In genomic region chr11:104731890-104732289, GRCh38 we compare ENCODE assay signal across 19 cellular contexts.
DNase-seq lines count a peak whose midpoint lies in the region; ATAC-seq and TF ChIP-seq lines count a peak whose summit lies in the region.
"Had no signal": no experiment of that assay in that cellular context is flagged by ENCODE, and none has a peak within 500 bp of the region (broad histone marks: within the 10 kb centered on the region; RNA-seq: fewer than 3 reads in every experiment).

No MANE protein-coding gene starts in this region.

- CTCF ChIA-PET in activated naive CD4-positive, alpha-beta T cell treated with anti-CD3 and anti-CD28 coated beads, Interleukin-2, amount 10 ng/mL, durations not matched to agents 7 days and 5 days (lab: Charles Lee): no interaction called here

- no peaks in the 10 kb centered on the region for H3K27me3 Mint-ChIP-seq in activated naive CD4-positive, alpha-beta T cell treated with anti-CD3 and anti-CD28 coated beads, Interleukin-2, amount 10 ng/mL, durations not matched to agents 7 days and 5 days
- no peaks in the 10 kb centered on the region for H3K27me3 Mint-ChIP-seq in activated T-helper 1 cell treated with anti-CD3 and anti-CD28 coated beads, Interleukin-12 subunit alpha, Interleukin-12 subunit beta, Interleukin-2, Interleukin-4 antibody, amounts not matched to agents 30 ng/mL and 10 ng/mL and 1 ng/mL, durations not matched to agents 14 hours and 24 hours and 36 hours (ENCODE audit: insufficient read depth)
- H3K27me3 Mint-ChIP-seq in stimulated activated naive CD8-positive, alpha-beta T cell treated with anti-CD3 and anti-CD28 coated beads, Interleukin-15, amount 100 ng/mL, for 72 hours: no peaks in the 10 kb centered on the region
- H3K27me3 Mint-ChIP-seq: B cell; CD4-positive, alpha-beta memory T cell had no signal

- H3K9me3 Mint-ChIP-seq in activated naive CD4-positive, alpha-beta T cell treated with anti-CD3 and anti-CD28 coated beads, Interleukin-2, amount 10 ng/mL, durations not matched to agents 7 days and 5 days: peaks cover 1% of the 10 kb centered on the region
- H3K9me3 Mint-ChIP-seq in activated T-helper 1 cell treated with anti-CD3 and anti-CD28 coated beads, Interleukin-12 subunit alpha, Interleukin-12 subunit beta, Interleukin-2, Interleukin-4 antibody, amounts not matched to agents 30 ng/mL and 10 ng/mL and 1 ng/mL, durations not matched to agents 14 hours and 24 hours and 36 hours: peaks cover 9% of the 10 kb centered on the region
- H3K9me3 Mint-ChIP-seq in stimulated activated naive CD8-positive, alpha-beta T cell treated with anti-CD3 and anti-CD28 coated beads, Interleukin-15, amount 100 ng/mL, for 72 hours: no peaks in the 10 kb centered on the region
- H3K9me3 Mint-ChIP-seq: CD4-positive, alpha-beta memory T cell; H9 had no signal

- no peak for TF ChIP-seq EP300 in esophagus muscularis mucosa (IDR thresholded peaks at IDR 0.05)

- H3K4me2 ChIP-seq in Loucy (ENCODE audit: low read depth, low read length, poor library complexity, severe bottlenecking): no peak overlapping the region

- H3K9me3 ChIP-seq in Loucy (ENCODE audit: insufficient read depth, low read depth, low read length) (no peaks in the 10 kb centered on the region), esophagus muscularis mucosa (no peaks in the 10 kb centered on the region)

- H3K9me2 ChIP-seq in Loucy (replicated peaks; ENCODE audit: low read depth, low read length): no peaks in the 10 kb centered on the region

- H3K4me3 Mint-ChIP-seq in activated naive CD4-positive, alpha-beta T cell treated with anti-CD3 and anti-CD28 coated beads, Interleukin-2, amount 10 ng/mL, durations not matched to agents 7 days and 5 days: no peak overlapping the region
- no peak overlapping the region for H3K4me3 Mint-ChIP-seq in activated T-helper 1 cell treated with anti-CD3 and anti-CD28 coated beads, Interleukin-12 subunit alpha, Interleukin-12 subunit beta, Interleukin-2, Interleukin-4 antibody, amounts not matched to agents 30 ng/mL and 10 ng/mL and 1 ng/mL, durations not matched to agents 14 hours and 24 hours and 36 hours
- no peak overlapping the region for H3K4me3 Mint-ChIP-seq in stimulated activated naive CD8-positive, alpha-beta T cell treated with anti-CD3 and anti-CD28 coated beads, Interleukin-15, amount 100 ng/mL, for 72 hours
- H3K4me3 Mint-ChIP-seq: B cell; CD4-positive, alpha-beta memory T cell; H9 had no signal

- H3K4me1 Mint-ChIP-seq in activated naive CD4-positive, alpha-beta T cell treated with anti-CD3 and anti-CD28 coated beads, Interleukin-2, amount 10 ng/mL, durations not matched to agents 7 days and 5 days: peaks cover 17% of the 10 kb centered on the region
- peaks cover 25% of the 10 kb centered on the region for H3K4me1 Mint-ChIP-seq in activated T-helper 1 cell treated with anti-CD3 and anti-CD28 coated beads, Interleukin-12 subunit alpha, Interleukin-12 subunit beta, Interleukin-2, Interleukin-4 antibody, amounts not matched to agents 30 ng/mL and 10 ng/mL and 1 ng/mL, durations not matched to agents 14 hours and 24 hours and 36 hours (ENCODE audit: low read depth)
- peaks cover 6% of the 10 kb centered on the region for H3K4me1 Mint-ChIP-seq in stimulated activated naive CD8-positive, alpha-beta T cell treated with anti-CD3 and anti-CD28 coated beads, Interleukin-15, amount 100 ng/mL, for 72 hours

- H3K4me1 ChIP-seq in Loucy (ENCODE audit: insufficient read depth, low read length, poor library complexity, severe bottlenecking) (peaks cover 13% of the 10 kb centered on the region), esophagus muscularis mucosa (no peaks in the 10 kb centered on the region)

- H3K27ac Mint-ChIP-seq in activated naive CD4-positive, alpha-beta T cell treated with anti-CD3 and anti-CD28 coated beads, Interleukin-2, amount 10 ng/mL, durations not matched to agents 7 days and 5 days: no peak overlapping the region
- peak overlapping the region; percentile 50 for H3K27ac Mint-ChIP-seq in activated T-helper 1 cell treated with anti-CD3 and anti-CD28 coated beads, Interleukin-12 subunit alpha, Interleukin-12 subunit beta, Interleukin-2, Interleukin-4 antibody, amounts not matched to agents 30 ng/mL and 10 ng/mL and 1 ng/mL, durations not matched to agents 14 hours and 24 hours and 36 hours
- no peak overlapping the region for H3K27ac Mint-ChIP-seq in stimulated activated naive CD8-positive, alpha-beta T cell treated with anti-CD3 and anti-CD28 coated beads, Interleukin-15, amount 100 ng/mL, for 72 hours
- H3K27ac Mint-ChIP-seq: B cell; CD4-positive, alpha-beta memory T cell; H9 had no signal

- TF ChIP-seq CTCF in Loucy (conservative IDR thresholded peaks at IDR 0.05; ENCODE audit: low read length) (no peak), esophagus muscularis mucosa (IDR thresholded peaks at IDR 0.05) (no peak)

- 95% methylated on average over 1 of the region's 1 CpG for WGBS in esophagus muscularis mucosa

- H3K27ac ChIP-seq in esophagus muscularis mucosa (replicated peaks in 1 of 4): no peak overlapping the region
- H3K27ac ChIP-seq: RWPE1 had no signal

- H3K9ac ChIP-seq in Loucy (ENCODE audit: low read depth, low read length, poor library complexity, severe bottlenecking): no peak overlapping the region

- 0 out of 2 replicates have a peak, but pooled peaks cover 4% of the 10 kb centered on the region for H3F3A ChIP-seq in Loucy (ENCODE audit: low read depth)

- no peak for TF ChIP-seq POLR2A in esophagus muscularis mucosa (IDR thresholded peaks at IDR 0.05; ENCODE audit: low read depth)

- peaks cover 1% of the 10 kb centered on the region for H3K36me3 Mint-ChIP-seq in activated naive CD4-positive, alpha-beta T cell treated with anti-CD3 and anti-CD28 coated beads, Interleukin-2, amount 10 ng/mL, durations not matched to agents 7 days and 5 days
- H3K36me3 Mint-ChIP-seq in activated T-helper 1 cell treated with anti-CD3 and anti-CD28 coated beads, Interleukin-12 subunit alpha, Interleukin-12 subunit beta, Interleukin-2, Interleukin-4 antibody, amounts not matched to agents 30 ng/mL and 10 ng/mL and 1 ng/mL, durations not matched to agents 14 hours and 24 hours and 36 hours (ENCODE audit: low read depth): peaks cover 5% of the 10 kb centered on the region
- H3K36me3 Mint-ChIP-seq: CD4-positive, alpha-beta memory T cell had no signal

- ATAC-seq in stimulated activated naive CD8-positive, alpha-beta T cell treated with anti-CD3 and anti-CD28 coated beads, Interleukin-15, amount 100 ng/mL, for 72 hours: peak; percentile 80
- no peak for ATAC-seq in GM18907 (IDR thresholded peaks at IDR 0.05; ENCODE audit: unreplicated experiment)

- H3K4me3 ChIP-seq in Loucy (ENCODE audit: low read length, poor library complexity, severe bottlenecking): no peak overlapping the region
- H3K4me3 ChIP-seq in esophagus muscularis mucosa: no peak overlapping the region

- H2AFZ ChIP-seq in Loucy (ENCODE audit: low read length): peak overlapping the region; percentile 58

- no peaks in the 10 kb centered on the region for H3K79me2 ChIP-seq in Loucy (ENCODE audit: insufficient read depth, low read length)

- intact Hi-C loops in activated T-helper 1 cell treated with anti-CD3 and anti-CD28 coated beads, Interleukin-12 subunit alpha, Interleukin-12 subunit beta, Interleukin-2, Interleukin-4 antibody, amounts not matched to agents 30 ng/mL and 10 ng/mL and 1 ng/mL, durations not matched to agents 14 hours and 24 hours and 36 hours (cut with micrococcal nuclease): loop anchor here (1.0 to 5.0 kb wide), 2 partner anchors 27 to 40 kb away; no protein-coding TSS in a partner anchor
- intact Hi-C loops in esophagus muscularis mucosa (cut with DNase I): no loop called here

- peak; percentile 11 for DNase-seq in activated naive CD4-positive, alpha-beta T cell treated with Interleukin-2 at 50 U/mL for 16 hours
- DNase-seq in activated naive CD4-positive, alpha-beta T cell treated with anti-CD3 and anti-CD28 coated beads, Interleukin-2, amount 10 ng/mL, durations not matched to agents 7 days and 5 days: no peak
- peak; percentile 3 for DNase-seq in activated T-helper 1 cell treated with anti-CD3 and anti-CD28 coated beads, Interleukin-12 subunit alpha, Interleukin-12 subunit beta, Interleukin-2, Interleukin-4 antibody, amounts not matched to agents 30 ng/mL and 10 ng/mL and 1 ng/mL, durations not matched to agents 14 hours and 24 hours and 36 hours (ENCODE audit: low spot score)
- no peak for DNase-seq in stimulated activated naive CD8-positive, alpha-beta T cell treated with anti-CD3 and anti-CD28 coated beads, Interleukin-15, amount 100 ng/mL, for 72 hours
- no peak for DNase-seq in esophagus muscularis mucosa (ENCODE audit: extremely low spot score)
- DNase-seq: ACHN; CD4-positive, alpha-beta memory T cell; EL; H9; MM.1S; NCI-H1105 treated with DMSO at 0.1 percent for 48 hours; NCI-H1930; NCI-H524 treated with DMSO at 0.1 percent for 48 hours; NK-92 treated with Interleukin-12 subunit alpha and Interleukin-12 subunit beta, amount 100 ng/mL, for 24 hours; OCI-M1 had no signal

- H3K36me3 ChIP-seq in Loucy (ENCODE audit: insufficient read depth, low read length) (no peaks in the 10 kb centered on the region), esophagus muscularis mucosa (no peaks in the 10 kb centered on the region)

- H4K20me1 ChIP-seq in Loucy (ENCODE audit: insufficient read depth, low read length, poor library complexity, severe bottlenecking): no peaks in the 10 kb centered on the region

- no peaks in the 10 kb centered on the region for H3K27me3 ChIP-seq in Loucy (ENCODE audit: insufficient read depth, low read length, poor library complexity, severe bottlenecking)
- H3K27me3 ChIP-seq in esophagus muscularis mucosa: no peaks in the 10 kb centered on the region

Comparison
In these comparisons a context has a peak if more than half of its experiments do, and no peak if none do; other contexts are left out.
1. DNase-seq: peak in activated naive CD4-positive, alpha-beta T cell treated with Interleukin-2 at 50 U/mL for 16 hours (single experiment) and activated T-helper 1 cell treated with anti-CD3 and anti-CD28 coated beads, Interleukin-12 subunit alpha, Interleukin-12 subunit beta, Interleukin-2, Interleukin-4 antibody, amounts not matched to agents 30 ng/mL and 10 ng/mL and 1 ng/mL, durations not matched to agents 14 hours and 24 hours and 36 hours (single experiment); none in activated naive CD4-positive, alpha-beta T cell treated with anti-CD3 and anti-CD28 coated beads, Interleukin-2, amount 10 ng/mL, durations not matched to agents 7 days and 5 days (single experiment), stimulated activated naive CD8-positive, alpha-beta T cell treated with anti-CD3 and anti-CD28 coated beads, Interleukin-15, amount 100 ng/mL, for 72 hours (0 of 2) and esophagus muscularis mucosa (single experiment).